In genomic region chr3:69087030-69087791, GRCh38 we compare ENCODE assay signal across 1 cellular context.
TF ChIP-seq lines count a peak whose summit lies in the region.

No MANE protein-coding gene starts in this region.

TF ChIP-seq in HCT116, 20 proteins besides CTCF, POLR2A, EP300 and RAD21 (continued from another document):
- TF ChIP-seq EZH2phosphoT487 (IDR thresholded peaks at IDR 0.05; ENCODE audit: borderline replicate concordance) (no peak), TCF7L2 (IDR thresholded peaks at IDR 0.05; ENCODE audit: borderline replicate concordance, extremely low read depth, insufficient read depth, insufficient read length) (no peak), EZH2 (IDR thresholded peaks at IDR 0.05) (no peak), ELF1 (IDR thresholded peaks at IDR 0.05; ENCODE audit: borderline replicate concordance, low read depth) (no peak), FOSL1 (IDR thresholded peaks at IDR 0.05; ENCODE audit: low read depth) (no peak), ZNF274 (IDR thresholded peaks at IDR 0.05; ENCODE audit: low read depth, low read length) (no peak), MAX (IDR thresholded peaks at IDR 0.05) (no peak)
- TF ChIP-seq, protein P1, sequence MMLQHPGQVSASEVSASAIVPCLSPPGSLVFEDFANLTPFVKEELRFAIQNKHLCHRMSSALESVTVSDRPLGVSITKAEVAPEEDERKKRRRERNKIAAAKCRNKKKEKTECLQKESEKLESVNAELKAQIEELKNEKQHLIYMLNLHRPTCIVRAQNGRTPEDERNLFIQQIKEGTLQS (IDR thresholded peaks at IDR 0.05) = no peak
- TF ChIP-seq, protein P2, sequence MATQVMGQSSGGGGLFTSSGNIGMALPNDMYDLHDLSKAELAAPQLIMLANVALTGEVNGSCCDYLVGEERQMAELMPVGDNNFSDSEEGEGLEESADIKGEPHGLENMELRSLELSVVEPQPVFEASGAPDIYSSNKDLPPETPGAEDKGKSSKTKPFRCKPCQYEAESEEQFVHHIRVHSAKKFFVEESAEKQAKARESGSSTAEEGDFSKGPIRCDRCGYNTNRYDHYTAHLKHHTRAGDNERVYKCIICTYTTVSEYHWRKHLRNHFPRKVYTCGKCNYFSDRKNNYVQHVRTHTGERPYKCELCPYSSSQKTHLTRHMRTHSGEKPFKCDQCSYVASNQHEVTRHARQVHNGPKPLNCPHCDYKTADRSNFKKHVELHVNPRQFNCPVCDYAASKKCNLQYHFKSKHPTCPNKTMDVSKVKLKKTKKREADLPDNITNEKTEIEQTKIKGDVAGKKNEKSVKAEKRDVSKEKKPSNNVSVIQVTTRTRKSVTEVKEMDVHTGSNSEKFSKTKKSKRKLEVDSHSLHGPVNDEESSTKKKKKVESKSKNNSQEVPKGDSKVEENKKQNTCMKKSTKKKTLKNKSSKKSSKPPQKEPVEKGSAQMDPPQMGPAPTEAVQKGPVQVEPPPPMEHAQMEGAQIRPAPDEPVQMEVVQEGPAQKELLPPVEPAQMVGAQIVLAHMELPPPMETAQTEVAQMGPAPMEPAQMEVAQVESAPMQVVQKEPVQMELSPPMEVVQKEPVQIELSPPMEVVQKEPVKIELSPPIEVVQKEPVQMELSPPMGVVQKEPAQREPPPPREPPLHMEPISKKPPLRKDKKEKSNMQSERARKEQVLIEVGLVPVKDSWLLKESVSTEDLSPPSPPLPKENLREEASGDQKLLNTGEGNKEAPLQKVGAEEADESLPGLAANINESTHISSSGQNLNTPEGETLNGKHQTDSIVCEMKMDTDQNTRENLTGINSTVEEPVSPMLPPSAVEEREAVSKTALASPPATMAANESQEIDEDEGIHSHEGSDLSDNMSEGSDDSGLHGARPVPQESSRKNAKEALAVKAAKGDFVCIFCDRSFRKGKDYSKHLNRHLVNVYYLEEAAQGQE (IDR thresholded peaks at IDR 0.05; ENCODE audit: low read depth) = no peak
TF ChIP-seq in HCT116: peak in this region for 0.
